Comparison of ENCODE assay signal across 1 cellular context in the genomic region with DNA sequence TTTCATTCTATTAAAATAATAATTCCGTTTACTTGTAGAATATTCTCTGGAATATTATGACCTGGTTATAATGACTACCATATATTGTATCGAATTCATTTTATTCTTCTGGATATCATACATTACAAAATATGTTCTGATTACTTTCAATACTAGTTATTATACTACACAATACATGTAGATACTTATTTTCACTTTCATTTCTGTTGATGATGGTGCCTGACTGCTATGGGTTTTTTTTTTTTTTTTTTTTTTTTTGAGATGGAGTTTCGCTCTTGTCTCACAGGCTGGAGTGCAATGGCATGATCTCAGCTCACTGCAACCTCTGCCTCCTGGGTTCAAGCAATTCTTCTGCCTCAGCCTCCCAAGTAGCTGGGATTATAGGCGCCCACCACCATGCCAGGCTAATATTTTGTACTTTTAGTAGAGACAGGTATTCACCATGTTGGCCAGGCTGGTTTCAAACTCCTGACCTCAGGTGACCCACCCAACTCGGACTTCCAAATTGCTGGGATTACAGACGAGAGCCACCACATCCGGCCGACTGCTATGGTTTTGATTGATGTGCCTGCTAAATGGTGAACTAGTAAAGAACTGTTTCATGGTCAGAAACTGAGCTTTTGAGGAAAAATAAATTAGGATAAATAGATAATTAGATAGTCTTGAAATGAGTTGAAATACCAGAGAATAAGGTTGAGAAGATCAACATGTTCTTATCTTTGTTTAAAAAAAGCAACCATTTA.
A peak's percentile ranks its signal among the peaks of the same experiment; 100 is the strongest.
TF ChIP-seq lines count a peak whose summit lies in the region.

No MANE protein-coding gene starts in this region.

TF ChIP-seq in K562, 482 proteins besides CTCF, POLR2A, EP300 and RAD21 (continued from another document):
- TF ChIP-seq, protein P1, sequence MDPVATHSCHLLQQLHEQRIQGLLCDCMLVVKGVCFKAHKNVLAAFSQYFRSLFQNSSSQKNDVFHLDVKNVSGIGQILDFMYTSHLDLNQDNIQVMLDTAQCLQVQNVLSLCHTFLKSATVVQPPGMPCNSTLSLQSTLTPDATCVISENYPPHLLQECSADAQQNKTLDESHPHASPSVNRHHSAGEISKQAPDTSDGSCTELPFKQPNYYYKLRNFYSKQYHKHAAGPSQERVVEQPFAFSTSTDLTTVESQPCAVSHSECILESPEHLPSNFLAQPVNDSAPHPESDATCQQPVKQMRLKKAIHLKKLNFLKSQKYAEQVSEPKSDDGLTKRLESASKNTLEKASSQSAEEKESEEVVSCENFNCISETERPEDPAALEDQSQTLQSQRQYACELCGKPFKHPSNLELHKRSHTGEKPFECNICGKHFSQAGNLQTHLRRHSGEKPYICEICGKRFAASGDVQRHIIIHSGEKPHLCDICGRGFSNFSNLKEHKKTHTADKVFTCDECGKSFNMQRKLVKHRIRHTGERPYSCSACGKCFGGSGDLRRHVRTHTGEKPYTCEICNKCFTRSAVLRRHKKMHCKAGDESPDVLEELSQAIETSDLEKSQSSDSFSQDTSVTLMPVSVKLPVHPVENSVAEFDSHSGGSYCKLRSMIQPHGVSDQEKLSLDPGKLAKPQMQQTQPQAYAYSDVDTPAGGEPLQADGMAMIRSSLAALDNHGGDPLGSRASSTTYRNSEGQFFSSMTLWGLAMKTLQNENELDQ (CRISPR knock-in tag; IDR thresholded peaks at IDR 0.05; ENCODE audit: borderline replicate concordance): no peak
- TF ChIP-seq, protein P2, sequence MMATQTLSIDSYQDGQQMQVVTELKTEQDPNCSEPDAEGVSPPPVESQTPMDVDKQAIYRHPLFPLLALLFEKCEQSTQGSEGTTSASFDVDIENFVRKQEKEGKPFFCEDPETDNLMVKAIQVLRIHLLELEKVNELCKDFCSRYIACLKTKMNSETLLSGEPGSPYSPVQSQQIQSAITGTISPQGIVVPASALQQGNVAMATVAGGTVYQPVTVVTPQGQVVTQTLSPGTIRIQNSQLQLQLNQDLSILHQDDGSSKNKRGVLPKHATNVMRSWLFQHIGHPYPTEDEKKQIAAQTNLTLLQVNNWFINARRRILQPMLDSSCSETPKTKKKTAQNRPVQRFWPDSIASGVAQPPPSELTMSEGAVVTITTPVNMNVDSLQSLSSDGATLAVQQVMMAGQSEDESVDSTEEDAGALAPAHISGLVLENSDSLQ (IDR thresholded peaks at IDR 0.05): peak; percentile 44
- TF ChIP-seq ZNF785 (CRISPR knock-in tag; IDR thresholded peaks at IDR 0.05) (no peak), MEIS2 (IDR thresholded peaks at IDR 0.05; ENCODE audit: partially characterized antibody) (peak; percentile 11)
